In the genomic region with DNA sequence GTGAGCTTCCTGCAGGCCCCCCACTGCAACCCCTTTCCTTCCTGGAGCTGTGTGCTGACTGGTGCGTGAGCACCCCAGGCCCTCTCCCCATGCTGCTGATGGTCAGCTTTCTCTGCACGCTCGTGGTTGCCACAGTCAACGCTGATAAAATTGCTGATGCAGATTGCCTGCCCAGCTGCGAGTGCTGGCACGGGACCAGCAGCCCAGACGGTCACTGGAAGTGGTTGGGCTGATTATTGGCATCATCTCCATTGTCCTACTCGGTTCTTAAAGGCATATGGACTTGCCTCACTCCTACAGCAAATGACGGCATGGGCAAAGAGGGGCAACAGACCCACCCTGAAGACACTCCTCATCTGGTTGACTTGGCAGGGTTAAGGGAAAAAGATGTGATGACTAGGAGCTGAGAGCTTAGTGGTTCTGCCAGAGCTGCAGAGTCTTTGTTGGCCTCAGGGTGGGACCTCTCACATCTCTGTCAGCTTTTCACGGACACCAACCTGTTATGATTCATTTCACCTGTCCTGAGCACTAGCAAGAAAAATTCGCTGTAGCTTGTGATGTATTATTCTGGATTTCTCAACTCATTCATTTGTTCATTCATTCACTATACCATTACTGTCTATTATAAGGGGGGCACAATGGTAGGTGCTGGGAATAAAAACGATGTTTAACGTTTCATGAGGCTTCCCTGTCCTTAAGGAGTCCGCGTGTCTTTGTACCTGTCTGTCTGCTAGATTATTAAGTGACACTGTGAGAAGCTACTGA, we compare ENCODE assay signal across 8 cellular contexts. TPM values are rescaled to one million over a fixed set of nuclear protein-coding genes. Genes with fewer than 3 reads are reported as not detected.
DNase-seq lines count a peak whose midpoint lies in the region; ATAC-seq, FAIRE-seq and TF ChIP-seq lines count a peak whose summit lies in the region.

No MANE protein-coding gene starts in this region.

- peaks cover 2% of the 10 kb centered on the region for H3K36me3 Mint-ChIP-seq in CD4-positive, alpha-beta T cell (ENCODE audit: low read depth)

- H3K27ac ChIP-seq in right lobe of liver (peak overlapping the region in 1 of 3 donors; percentile 34), tibial nerve (peak overlapping the region; percentile 38 to 83 (median 74))
- no peak overlapping the region for H3K27ac ChIP-seq in CD4-positive, alpha-beta T cell (ENCODE audit: low read depth, low read length)

- no peaks in the 10 kb centered on the region for H3K27me3 ChIP-seq in bronchial epithelial cell (ENCODE audit: control insufficient read depth, insufficient read depth, low read length)
- no peaks in the 10 kb centered on the region for H3K27me3 ChIP-seq in right lobe of liver
- H3K27me3 ChIP-seq in tibial nerve: no peaks in the 10 kb centered on the region
- no peaks in the 10 kb centered on the region for H3K27me3 ChIP-seq in CD4-positive, alpha-beta T cell (ENCODE audit: control insufficient read depth, insufficient read depth, low read length)

- 28% methylated on average over 13 of the region's 15 CpGs for WGBS in right lobe of liver (ENCODE audit: insufficient coverage, low coverage, low lambda C conversion rate, missing lambda C conversion rate)
- 31 to 35% methylated on average over 13 to 15 of the region's 15 CpGs for WGBS in tibial nerve, 2 donors

- H3K27me3 Mint-ChIP-seq in CD4-positive, alpha-beta T cell: no peaks in the 10 kb centered on the region

- CTCF ChIA-PET in CD4-positive, alpha-beta T cell (lab: Charles Lee): interaction anchor here (1.5 kb wide), 1 partner anchor 9 kb away, joined by 3 read pairs; no protein-coding TSS in a partner anchor

- no peaks in the 10 kb centered on the region for H3K9me3 ChIP-seq in right lobe of liver
- no peaks in the 10 kb centered on the region for H3K9me3 ChIP-seq in tibial nerve
- no peaks in the 10 kb centered on the region for H3K9me3 ChIP-seq in CD4-positive, alpha-beta T cell (ENCODE audit: control insufficient read depth, low read length)

- no peak overlapping the region for H3K4me3 Mint-ChIP-seq in CD4-positive, alpha-beta T cell

- no peak overlapping the region for H3K27ac Mint-ChIP-seq in CD4-positive, alpha-beta T cell

- TF ChIP-seq CTCF in bronchial epithelial cell (IDR thresholded peaks at IDR 0.05; ENCODE audit: insufficient read depth, low read length, severe bottlenecking) (no peak), right lobe of liver (IDR thresholded peaks at IDR 0.05) (no peak), tibial nerve (IDR thresholded peaks at IDR 0.05) (no peak)
- TF ChIP-seq CTCF in CD4-positive, alpha-beta T cell (IDR thresholded peaks at IDR 0.05): no peak

- H3K36me3 ChIP-seq in bronchial epithelial cell (ENCODE audit: control insufficient read depth, insufficient read depth, low read length) (no peaks in the 10 kb centered on the region), right lobe of liver (no peaks in the 10 kb centered on the region), tibial nerve (no peaks in the 10 kb centered on the region)

- peak; percentile 95 for FAIRE-seq in bronchial epithelial cell (lab: Jason Lieb, UNC)

- H3K4me1 Mint-ChIP-seq in CD4-positive, alpha-beta T cell (ENCODE audit: low read depth): peaks cover 13% of the 10 kb centered on the region

- ATAC-seq in right lobe of liver (peak; percentile 61 to 83 (median 72)), HG03469 (IDR thresholded peaks at IDR 0.05; ENCODE audit: unreplicated experiment) (no peak)
- ATAC-seq in CD4-positive, alpha-beta T cell (ENCODE audit: poor library complexity): no peak

- H3K4me1 ChIP-seq in right lobe of liver (peaks cover 0 to 37% (median 3%) of the 10 kb centered on the region in 4 donors), tibial nerve (peaks cover 0 to 38% (median 20%) of the 10 kb centered on the region in 4 donors)

- peak; percentile 73 to 85 for TF ChIP-seq EP300 in tibial nerve (IDR thresholded peaks at IDR 0.05)

- intact Hi-C loops in right lobe of liver (cut with DNase I): no loop called here
- intact Hi-C loops in CD4-positive, alpha-beta T cell (cut with DNase I, micrococcal nuclease): no loop called here

- POLR2A ChIA-PET in CD4-positive, alpha-beta T cell (lab: Charles Lee): no interaction called here

- TF ChIP-seq POLR2A in right lobe of liver (IDR thresholded peaks at IDR 0.05) (peak; percentile 11), tibial nerve (IDR thresholded peaks at IDR 0.05) (no peak)

- H3K4me3 ChIP-seq in bronchial epithelial cell (ENCODE audit: low read depth, low read length) (no peak overlapping the region), right lobe of liver (no peak overlapping the region), tibial nerve (no peak overlapping the region)

- DNase-seq in GM03348 (ENCODE audit: low spot score) (peak; percentile 91), NCI-H345 treated with DMSO at 0.1 percent for 48 hours (lab: John Stamatoyannopoulos, UW; ENCODE audit: unreplicated experiment) (peak; percentile 10), bronchial epithelial cell (ENCODE audit: low read depth) (peak; percentile 99), right lobe of liver (peak; percentile 89 to 90 (median 89)), tibial nerve (ENCODE audit: low spot score in 2 of 2) (peak; percentile 82 to 86)
- DNase-seq in central memory CD4-positive, alpha-beta T cell: no peak
- no peak for DNase-seq in CD4-positive, alpha-beta T cell

- no peaks in the 10 kb centered on the region for H3K9me3 Mint-ChIP-seq in CD4-positive, alpha-beta T cell

RNA-seq across cellular contexts. Expression of a gene that starts 38.4 kb away (rescaled TPM):
- total RNA-seq in bronchial epithelial cell: 3.5 TPM in 1 of 2 replicates, not detected in the other
- 1 to 10 TPM in 2 of 6 experiments, under 1 TPM in 4; 0.27 to 1.9 (median 0.86) TPM for total RNA-seq in right lobe of liver
- total RNA-seq in tibial nerve: 10 to 100 TPM in 1 of 4 donors, 1 to 10 TPM in 3; 2.2 to 11.4 (median 5.2) TPM
- under 1 TPM; 0.36 to 0.52 TPM for total RNA-seq in CD4-positive, alpha-beta T cell

Comparison
In these comparisons a context has a peak if more than half of its experiments do, and no peak if none do; other contexts are left out.
1. DNase-seq: peak in GM03348 (single experiment), NCI-H345 treated with DMSO at 0.1 percent for 48 hours (single experiment), bronchial epithelial cell (single experiment), right lobe of liver (3 of 3) and tibial nerve (2 of 2); none in central memory CD4-positive, alpha-beta T cell (single experiment) and CD4-positive, alpha-beta T cell (0 of 10).
2. ATAC-seq: peak in right lobe of liver (4 of 4); none in HG03469 (single experiment) and CD4-positive, alpha-beta T cell (single experiment).